10 cellular contexts compared by ENCODE assay signal in the genomic region with DNA sequence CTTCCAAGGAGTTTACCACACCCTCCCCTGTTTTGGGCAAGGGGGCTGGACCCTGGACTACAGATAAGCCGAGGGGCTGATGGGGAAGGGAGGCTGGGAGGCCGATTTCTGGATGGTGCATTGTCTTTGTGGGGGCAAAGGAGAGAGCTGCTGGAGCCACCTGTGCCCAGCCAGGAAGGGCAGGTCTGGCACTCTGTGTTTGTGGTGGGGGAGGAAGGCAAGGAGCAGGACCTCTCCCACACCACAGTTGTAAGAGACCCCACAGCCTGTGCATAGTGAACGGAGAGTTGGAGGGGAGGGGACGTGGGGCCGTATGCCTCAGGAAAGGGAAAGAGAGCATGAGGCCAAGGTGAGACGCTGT. TPM values are rescaled to one million over a fixed set of nuclear protein-coding genes. Genes with fewer than 3 reads are reported as not detected.
A peak's percentile ranks its signal among the peaks of the same experiment; 100 is the strongest.
DNase-seq lines count a peak whose midpoint lies in the region; ATAC-seq, FAIRE-seq and TF ChIP-seq lines count a peak whose summit lies in the region.
"Had no signal": no experiment of that assay in that cellular context is flagged by ENCODE, and none has a peak within 500 bp of the region (broad histone marks: within the 10 kb centered on the region; RNA-seq: fewer than 3 reads in every experiment).

No MANE protein-coding gene starts in this region.

- FAIRE-seq in GM12878 (lab: Jason Lieb, UNC) (no peak), GM12892 (lab: Jason Lieb, UNC) (no peak)
- FAIRE-seq: TTC549 had no signal

- H3K4me2 ChIP-seq in GM12878 (ENCODE audit: control insufficient read depth, insufficient read depth) = peak overlapping the region; percentile 96

- TF ChIP-seq POLR2A in GM12878 (IDR thresholded peaks at IDR 0.05; ENCODE audit: low read depth, low read length) = no peak
- TF ChIP-seq POLR2A in upper lobe of left lung (IDR thresholded peaks at IDR 0.05) = no peak
- no peak for TF ChIP-seq POLR2A in GM12892 (IDR thresholded peaks at IDR 0.05; ENCODE audit: low read depth, low read length)

- H3K36me3 Mint-ChIP-seq in naive B cell = no peaks in the 10 kb centered on the region

- H3K9ac ChIP-seq in GM12878 (ENCODE audit: control insufficient read depth, insufficient read depth, low read length) = peak overlapping the region; percentile 57

- H3K4me1 Mint-ChIP-seq in naive B cell = peaks cover 29 to 37% (median 36%) of the 10 kb centered on the region in 3 donors

- no peaks in the 10 kb centered on the region for H3K27me3 Mint-ChIP-seq in naive B cell

- no peak overlapping the region for H2AFZ ChIP-seq in GM12878 (ENCODE audit: control insufficient read depth, low read depth, low read length)

- peak overlapping the region; percentile 75 to 96 (median 93) for H3K27ac Mint-ChIP-seq in naive B cell

- peaks cover 26% of the 10 kb centered on the region for H3K79me2 ChIP-seq in GM12878 (ENCODE audit: control insufficient read depth, insufficient read depth, low read length)

- H3K27me3 ChIP-seq in heart right ventricle (no peaks in the 10 kb centered on the region), GM12878 (replicated peaks in 1 of 2; ENCODE audit: control insufficient read depth in 2 of 2, insufficient read depth in 2 of 2, low read length in 1 of 2) (no peaks in the 10 kb centered on the region), upper lobe of left lung (no peaks in the 10 kb centered on the region)

- intact Hi-C loops in heart right ventricle (cut with DNase I) (no loop called here), Right ventricle myocardium inferior (cut with DNase I) (no loop called here), GM12878 (cut with micrococcal nuclease; ENCODE audit: unreplicated experiment) (no loop called here)

- H3K27ac ChIP-seq in heart right ventricle (peak overlapping the region in 9 of 10 donors; percentile 56 to 99 (median 86)), GM12878 (ENCODE audit: control insufficient read depth, insufficient read depth) (peak overlapping the region; percentile 71), upper lobe of left lung (peak overlapping the region; percentile 62 to 99 (median 81))

- H3K4me3 ChIP-seq in heart right ventricle (peak overlapping the region in 8 of 10 donors; percentile 17 to 74 (median 67)), GM12878 (peak overlapping the region; percentile 96), upper lobe of left lung (peak overlapping the region in 1 of 4 donors; percentile 68)

- CTCF ChIA-PET in GM12878 (lab: Yijun Ruan, JAX) = interaction anchor here (1.2 to 1.6 kb wide), 3 partner anchors 10 to 153 kb away, joined by 4 to 7 read pairs (median 4); partner anchors contain the start of gene POU2F2

- H3K9me3 ChIP-seq in heart right ventricle (no peaks in the 10 kb centered on the region), GM12878 (replicated peaks; ENCODE audit: control insufficient read depth, insufficient read depth, low read length) (no peaks in the 10 kb centered on the region), upper lobe of left lung (no peaks in the 10 kb centered on the region)

- H4K20me1 ChIP-seq in GM12878 (ENCODE audit: control insufficient read depth, insufficient read depth) = no peaks in the 10 kb centered on the region; the same call in 1 of the 2 replicates

- ATAC-seq in heart right ventricle = no peak
- no peak for ATAC-seq in Right ventricle myocardium inferior
- no peak for ATAC-seq in GM12878
- ATAC-seq in naive B cell (ENCODE audit: low read depth in 2 of 2) = no peak
- ATAC-seq in upper lobe of left lung (ENCODE audit: low FRiP score in 2 of 2) = no peak
- ATAC-seq in HG03139 (IDR thresholded peaks at IDR 0.05; ENCODE audit: unreplicated experiment) = no peak

- in situ Hi-C loops in GM12878 (cut with MboI) = no loop called here

- no peak for TF ChIP-seq EP300 in GM12878 (IDR thresholded peaks at IDR 0.05; ENCODE audit: borderline replicate concordance in 1 of 2, control insufficient read depth in 1 of 2, low read depth in 2 of 2, low read length in 2 of 2)
- no peak for TF ChIP-seq EP300 in upper lobe of left lung (IDR thresholded peaks at IDR 0.05)

- SMC1A ChIA-PET in GM12878 (lab: Charles Lee; ENCODE audit: uncharacterized antibody, unreplicated experiment) = interaction anchor here (0.7 to 1.4 kb wide), 3 partner anchors 12 to 172 kb away, joined by 3 to 4 read pairs (median 3); partner anchors contain the start of gene POU2F2

- RAD21 ChIA-PET in GM12878 (lab: Charles Lee; ENCODE audit: unreplicated experiment) = no interaction called here

- H3K4me3 Mint-ChIP-seq in naive B cell = peak overlapping the region; percentile 82 to 95 (median 88)

- WGBS in heart right ventricle, 2 donors = 14 to 25% methylated on average over 6 of the region's 6 CpGs
- WGBS in GM12878 (ENCODE audit: insufficient coverage, insufficient replicate concordance, low lambda C conversion rate, missing lambda C conversion rate) = 19% methylated on average over 6 of the region's 6 CpGs
- 20 to 35% methylated on average over 4 to 6 of the region's 6 CpGs for WGBS in upper lobe of left lung, 2 donors

- H3K4me1 ChIP-seq in heart right ventricle (peaks cover 25 to 54% (median 50%) of the 10 kb centered on the region in 9 donors), GM12878 (ENCODE audit: control insufficient read depth, insufficient read depth, low read length) (peaks cover 38% of the 10 kb centered on the region), upper lobe of left lung (peaks cover 40 to 50% (median 47%) of the 10 kb centered on the region in 4 donors)

- peaks cover 0 to 44% (median 41%) of the 10 kb centered on the region in 9 donors for H3K36me3 ChIP-seq in heart right ventricle
- H3K36me3 ChIP-seq in GM12878 (ENCODE audit: control insufficient read depth in 2 of 2, insufficient read depth in 2 of 2, low read length in 1 of 2) = peaks cover 16 to 23% of the 10 kb centered on the region in 2 experiments
- H3K36me3 ChIP-seq in upper lobe of left lung = peaks cover 16 to 43% (median 41%) of the 10 kb centered on the region in 4 donors

- POLR2A ChIA-PET in GM12878 (lab: Charles Lee) = interaction anchor here (0.5 kb wide), 1 partner anchor 314 kb away, joined by 4 read pairs; no protein-coding TSS in a partner anchor

- no peaks in the 10 kb centered on the region for H3K9me3 Mint-ChIP-seq in naive B cell

- TF ChIP-seq CTCF in heart right ventricle (IDR thresholded peaks at IDR 0.05) (no peak), GM12878 (IDR thresholded peaks at IDR 0.05 in 2 of 3, conservative IDR thresholded peaks at IDR 0.05 in 1 of 3; ENCODE audit: control insufficient read depth in 2 of 3, extremely low read depth in 1 of 3, insufficient read depth in 1 of 3, low read depth in 3 of 3, low read length in 3 of 3) (no peak), upper lobe of left lung (IDR thresholded peaks at IDR 0.05) (no peak)

- BruUV-seq in GM12878 (replicated peaks; lab: Mats Ljungman, UMichigan) = no TSS peak

- no peak for DNase-seq in heart right ventricle
- no peak for DNase-seq in Right ventricle myocardium inferior (ENCODE audit: missing footprints)
- DNase-seq in GM12878 (ENCODE audit: low read depth, low spot score) = no peak
- DNase-seq in naive B cell = no peak
- DNase-seq in upper lobe of left lung = no peak
- DNase-seq in anterior cingulate cortex (lab: John Stamatoyannopoulos, UW) = no peak
- DNase-seq in GM12892 (ENCODE audit: insufficient read length) = no peak

- no peak for TF ChIP-seq RAD21 in GM12878 (IDR thresholded peaks at IDR 0.05; ENCODE audit: insufficient read depth, low read depth, low read length)

RNA-seq across cellular contexts. Expression of gene PRR19, which starts 16.0 kb away (rescaled TPM):
- under 1 TPM in 4 of 10 donors, not detected in 6; 0.16 to 0.21 (median 0.19) TPM for total RNA-seq in heart right ventricle
- polyA plus RNA-seq in heart right ventricle = under 1 TPM in 1 of 2 donors, not detected in 1; 0.16 TPM
- 0.51 TPM for total RNA-seq in Right ventricle myocardium inferior
- 0.19 TPM in 1 of 2 replicates, not detected in the other for total RNA-seq in GM12878 (2013; cell fraction: nucleolus; rRNA removed)
- total RNA-seq in GM12878 (2014; rRNA removed) = 0.73 and 0.82 TPM in 2 replicates
- 0.18 and 0.31 TPM in 2 replicates for total RNA-seq in GM12878 (2014; rRNA removed; fragmentation: Illumina TruSeq; extraction: Trizol)
- 0.80 and 1.4 TPM in 2 replicates for total RNA-seq in GM12878 (2021)
- polyA plus RNA-seq in GM12878 (2011; ENCODE audit: low read depth) = 0.29 TPM
- 0.15 TPM in 1 of 2 replicates, not detected in the other for polyA plus RNA-seq in GM12878 (2011; rRNA removed)
- polyA plus RNA-seq in GM12878 (2011; cell fraction: cytosol; rRNA removed) = 0.50 and 0.55 TPM in 2 replicates
- 0.38 and 0.43 TPM in 2 replicates for polyA plus RNA-seq in GM12878 (2011; cell fraction: nucleus; rRNA removed)
- 0.38 and 0.49 TPM in 2 replicates for polyA plus RNA-seq in GM12878 (2012)
- 0.11 and 0.43 TPM in 2 replicates for polyA plus RNA-seq in GM12878 (2014; fragmentation: Illumina TruSeq; extraction: Trizol)
- polyA plus RNA-seq in GM12878 (2014; fragmentation: Nextera tagmentation; extraction: Ambion mirVana) = under 1 TPM in 1 of 2 experiments, not detected in 1; 0.09 TPM
- 0.81 and 1.7 TPM in 2 replicates for polyA plus RNA-seq in GM12878 (2014; rRNA removed)
- polyA plus RNA-seq in GM12878 (2016; fragmentation: Nextera tagmentation; extraction: Ambion mirVana) = 1 to 10 TPM; 1.1 to 1.7 TPM
- polyA minus RNA-seq in GM12878 (2011; rRNA and poly(A)+ RNA removed) = 0.21 and 0.37 TPM in 2 replicates
- not detected in 2 replicates for polyA minus RNA-seq in GM12878 (2011; cell fraction: cytosol; rRNA and poly(A)+ RNA removed)
- polyA minus RNA-seq in GM12878 (2011; cell fraction: nucleus; rRNA and poly(A)+ RNA removed) = not detected in 2 replicates
- polyA plus RNA-seq in naive B cell (ENCODE audit: low read depth in 6 of 6) = under 1 TPM in 3 of 6 donors, not detected in 3; 0.25 to 0.51 (median 0.34) TPM
- 1 to 10 TPM in 1 of 6 donors, under 1 TPM in 2, not detected in 3; 0.40 to 1.4 (median 0.61) TPM for total RNA-seq in upper lobe of left lung
- polyA plus RNA-seq in GM12892 (2012; ENCODE audit: missing spikeins) = not detected

RNA-seq across cellular contexts. Expression of gene PAFAH1B3, which starts 16.5 kb away (rescaled TPM):
- 1 to 10 TPM; 1.2 to 5.9 (median 2.6) TPM for total RNA-seq in heart right ventricle
- polyA plus RNA-seq in heart right ventricle = 10 to 100 TPM in 1 of 2 donors, 1 to 10 TPM in 1; 5.0 to 10.4 TPM
- total RNA-seq in Right ventricle myocardium inferior = 3.7 TPM
- 5.1 and 6.4 TPM in 2 replicates for total RNA-seq in GM12878 (2013; cell fraction: nucleolus; rRNA removed)
- 57.7 and 78.6 TPM in 2 replicates for total RNA-seq in GM12878 (2014; rRNA removed)
- 32.0 and 41.3 TPM in 2 replicates for total RNA-seq in GM12878 (2014; rRNA removed; fragmentation: Illumina TruSeq; extraction: Trizol)
- total RNA-seq in GM12878 (2021) = 68.8 and 72.9 TPM in 2 replicates
- 20.5 TPM for polyA plus RNA-seq in GM12878 (2011; ENCODE audit: low read depth)
- 8.8 and 30.5 TPM in 2 replicates for polyA plus RNA-seq in GM12878 (2011; rRNA removed)
- polyA plus RNA-seq in GM12878 (2011; cell fraction: cytosol; rRNA removed) = 57.1 and 73.1 TPM in 2 replicates
- 43.1 and 44.9 TPM in 2 replicates for polyA plus RNA-seq in GM12878 (2011; cell fraction: nucleus; rRNA removed)
- polyA plus RNA-seq in GM12878 (2012) = 29.8 and 33.2 TPM in 2 replicates
- 15.2 and 46.6 TPM in 2 replicates for polyA plus RNA-seq in GM12878 (2014; fragmentation: Illumina TruSeq; extraction: Trizol)
- 10 to 100 TPM in 1 of 2 experiments, 1 to 10 TPM in 1; 6.2 to 23.1 TPM for polyA plus RNA-seq in GM12878 (2014; fragmentation: Nextera tagmentation; extraction: Ambion mirVana)
- 56.1 and 66.2 TPM in 2 replicates for polyA plus RNA-seq in GM12878 (2014; rRNA removed)
- 10 to 100 TPM; 77.7 to 79.6 TPM for polyA plus RNA-seq in GM12878 (2016; fragmentation: Nextera tagmentation; extraction: Ambion mirVana)
- polyA minus RNA-seq in GM12878 (2011; rRNA and poly(A)+ RNA removed) = 18.4 and 30.6 TPM in 2 replicates
- 14.2 and 19.0 TPM in 2 replicates for polyA minus RNA-seq in GM12878 (2011; cell fraction: cytosol; rRNA and poly(A)+ RNA removed)
- polyA minus RNA-seq in GM12878 (2011; cell fraction: nucleus; rRNA and poly(A)+ RNA removed) = 8.0 and 13.3 TPM in 2 replicates
- 10 to 100 TPM; 12.3 to 25.9 (median 24.4) TPM for polyA plus RNA-seq in naive B cell (ENCODE audit: low read depth in 6 of 6)
- total RNA-seq in upper lobe of left lung = 10 to 100 TPM; 13.6 to 21.2 (median 18.8) TPM
- polyA plus RNA-seq in GM12892 (2012; ENCODE audit: missing spikeins) = 26.5 TPM

RNA-seq across cellular contexts. Expression of gene CIC, which starts 16.9 kb away (rescaled TPM):
- total RNA-seq in heart right ventricle = 10 to 100 TPM; 27.9 to 42.0 (median 32.0) TPM
- polyA plus RNA-seq in heart right ventricle = 10 to 100 TPM; 17.6 to 39.8 TPM
- 34.6 TPM for total RNA-seq in Right ventricle myocardium inferior
- total RNA-seq in GM12878 (2013; cell fraction: nucleolus; rRNA removed) = 33.3 and 49.5 TPM in 2 replicates
- 8.0 and 9.5 TPM in 2 replicates for total RNA-seq in GM12878 (2014; rRNA removed)
- total RNA-seq in GM12878 (2014; rRNA removed; fragmentation: Illumina TruSeq; extraction: Trizol) = 4.3 and 6.5 TPM in 2 replicates
- total RNA-seq in GM12878 (2021) = 47.3 and 50.6 TPM in 2 replicates
- 9.5 TPM for polyA plus RNA-seq in GM12878 (2011; ENCODE audit: low read depth)
- polyA plus RNA-seq in GM12878 (2011; rRNA removed) = 2.4 and 3.8 TPM in 2 replicates
- 6.7 and 9.9 TPM in 2 replicates for polyA plus RNA-seq in GM12878 (2011; cell fraction: cytosol; rRNA removed)
- polyA plus RNA-seq in GM12878 (2011; cell fraction: nucleus; rRNA removed) = 76.7 and 94.7 TPM in 2 replicates
- 29.1 and 30.8 TPM in 2 replicates for polyA plus RNA-seq in GM12878 (2012)
- 1.7 and 7.4 TPM in 2 replicates for polyA plus RNA-seq in GM12878 (2014; fragmentation: Illumina TruSeq; extraction: Trizol)
- under 1 TPM; 0.18 to 0.24 TPM for polyA plus RNA-seq in GM12878 (2014; fragmentation: Nextera tagmentation; extraction: Ambion mirVana)
- polyA plus RNA-seq in GM12878 (2014; rRNA removed) = 24.0 and 27.7 TPM in 2 replicates
- polyA plus RNA-seq in GM12878 (2016; fragmentation: Nextera tagmentation; extraction: Ambion mirVana) = 1 to 10 TPM; 6.9 to 8.1 TPM
- 2.1 and 9.8 TPM in 2 replicates for polyA minus RNA-seq in GM12878 (2011; rRNA and poly(A)+ RNA removed)
- polyA minus RNA-seq in GM12878 (2011; cell fraction: cytosol; rRNA and poly(A)+ RNA removed) = 10.2 and 11.2 TPM in 2 replicates
- 13.1 and 24.6 TPM in 2 replicates for polyA minus RNA-seq in GM12878 (2011; cell fraction: nucleus; rRNA and poly(A)+ RNA removed)
- 1 to 10 TPM in 5 of 6 donors, under 1 TPM in 1; 0.05 to 5.3 (median 2.1) TPM for polyA plus RNA-seq in naive B cell (ENCODE audit: low read depth in 6 of 6)
- 100 to 1,000 TPM in 1 of 6 donors, 10 to 100 TPM in 5; 52.6 to 170 (median 77.7) TPM for total RNA-seq in upper lobe of left lung
- 6.1 TPM for polyA plus RNA-seq in GM12892 (2012; ENCODE audit: missing spikeins)

RNA-seq across cellular contexts. Expression of gene TMEM145, which starts 27.1 kb away (rescaled TPM):
- total RNA-seq in heart right ventricle = 1 to 10 TPM in 1 of 10 donors, under 1 TPM in 4, not detected in 5; 0.15 to 1.0 (median 0.49) TPM
- 1 to 10 TPM in 1 of 2 donors, under 1 TPM in 1; 0.32 to 1.0 TPM for polyA plus RNA-seq in heart right ventricle
- total RNA-seq in Right ventricle myocardium inferior = 0.16 TPM
- total RNA-seq in GM12878 (2013; cell fraction: nucleolus; rRNA removed) = 0.84 and 0.93 TPM in 2 replicates
- total RNA-seq in GM12878 (2014; rRNA removed) = 0.11 TPM in 1 of 2 replicates, not detected in the other
- 0.04 and 0.09 TPM in 2 replicates for total RNA-seq in GM12878 (2014; rRNA removed; fragmentation: Illumina TruSeq; extraction: Trizol)
- 0.48 and 0.97 TPM in 2 replicates for total RNA-seq in GM12878 (2021)
- polyA plus RNA-seq in GM12878 (2011; ENCODE audit: low read depth) = 0.55 TPM
- polyA plus RNA-seq in GM12878 (2011; rRNA removed) = 0.09 and 0.45 TPM in 2 replicates
- polyA plus RNA-seq in GM12878 (2011; cell fraction: cytosol; rRNA removed) = 0.21 and 0.53 TPM in 2 replicates
- polyA plus RNA-seq in GM12878 (2011; cell fraction: nucleus; rRNA removed) = 3.6 and 4.1 TPM in 2 replicates
- 1.2 and 2.1 TPM in 2 replicates for polyA plus RNA-seq in GM12878 (2012)
- polyA plus RNA-seq in GM12878 (2014; fragmentation: Illumina TruSeq; extraction: Trizol) = 0.09 and 0.14 TPM in 2 replicates
- polyA plus RNA-seq in GM12878 (2014; fragmentation: Nextera tagmentation; extraction: Ambion mirVana) = not detected
- polyA plus RNA-seq in GM12878 (2014; rRNA removed) = 0.20 and 1.0 TPM in 2 replicates
- polyA plus RNA-seq in GM12878 (2016; fragmentation: Nextera tagmentation; extraction: Ambion mirVana) = not detected
- polyA minus RNA-seq in GM12878 (2011; rRNA and poly(A)+ RNA removed) = 0.26 and 3.4 TPM in 2 replicates
- polyA minus RNA-seq in GM12878 (2011; cell fraction: cytosol; rRNA and poly(A)+ RNA removed) = not detected in 2 replicates
- 1.9 and 2.6 TPM in 2 replicates for polyA minus RNA-seq in GM12878 (2011; cell fraction: nucleus; rRNA and poly(A)+ RNA removed)
- not detected for polyA plus RNA-seq in naive B cell (ENCODE audit: low read depth in 6 of 6)
- total RNA-seq in upper lobe of left lung = under 1 TPM in 3 of 6 donors, not detected in 3; 0.34 to 0.79 (median 0.49) TPM
- not detected for polyA plus RNA-seq in GM12892 (2012; ENCODE audit: missing spikeins)
- total RNA-seq: M059J had no signal

RNA-seq across cellular contexts. Expression of gene ERF, which starts 31.0 kb away (rescaled TPM):
- total RNA-seq in heart right ventricle (10 to 100 TPM; 29.8 to 40.2 (median 32.9) TPM), Right ventricle myocardium inferior (44.4 TPM), GM12878 (2014; rRNA removed) (15.9 and 22.2 TPM in 2 replicates), GM12878 (2014; rRNA removed; fragmentation: Illumina TruSeq; extraction: Trizol) (12.1 and 12.8 TPM in 2 replicates), GM12878 (2021) (51.8 and 56.3 TPM in 2 replicates), upper lobe of left lung (10 to 100 TPM; 13.6 to 59.4 (median 32.5) TPM)
- polyA plus RNA-seq in heart right ventricle (10 to 100 TPM; 31.8 to 49.0 TPM), GM12878 (2011; rRNA removed) (15.1 and 34.5 TPM in 2 replicates), GM12878 (2014; fragmentation: Illumina TruSeq; extraction: Trizol) (4.9 and 17.8 TPM in 2 replicates), GM12878 (2014; fragmentation: Nextera tagmentation; extraction: Ambion mirVana) (under 1 TPM; 0.02 to 0.04 TPM), GM12878 (2014; rRNA removed) (33.0 and 40.2 TPM in 2 replicates), GM12878 (2016; fragmentation: Nextera tagmentation; extraction: Ambion mirVana) (1 to 10 TPM; 8.3 to 8.9 TPM), naive B cell (ENCODE audit: low read depth in 6 of 6) (1 to 10 TPM in 5 of 6 donors, under 1 TPM in 1; 0.68 to 8.2 (median 3.8) TPM)
- 29.9 and 31.1 TPM in 2 replicates for total RNA-seq in GM12878 (2013; cell fraction: nucleolus; rRNA removed)
- polyA plus RNA-seq in GM12878 (2011; ENCODE audit: low read depth) = 3.6 TPM
- 23.3 and 39.9 TPM in 2 replicates for polyA plus RNA-seq in GM12878 (2011; cell fraction: cytosol; rRNA removed)
- polyA plus RNA-seq in GM12878 (2011; cell fraction: nucleus; rRNA removed) = 164 and 188 TPM in 2 replicates
- 21.7 and 22.0 TPM in 2 replicates for polyA plus RNA-seq in GM12878 (2012)
- 27.0 and 49.3 TPM in 2 replicates for polyA minus RNA-seq in GM12878 (2011; rRNA and poly(A)+ RNA removed)
- polyA minus RNA-seq in GM12878 (2011; cell fraction: cytosol; rRNA and poly(A)+ RNA removed) = 19.8 and 25.4 TPM in 2 replicates
- polyA minus RNA-seq in GM12878 (2011; cell fraction: nucleus; rRNA and poly(A)+ RNA removed) = 34.6 and 45.5 TPM in 2 replicates
- 10.6 TPM for polyA plus RNA-seq in GM12892 (2012; ENCODE audit: missing spikeins)
